24 cellular contexts compared by ENCODE assay signal in the genomic region with DNA sequence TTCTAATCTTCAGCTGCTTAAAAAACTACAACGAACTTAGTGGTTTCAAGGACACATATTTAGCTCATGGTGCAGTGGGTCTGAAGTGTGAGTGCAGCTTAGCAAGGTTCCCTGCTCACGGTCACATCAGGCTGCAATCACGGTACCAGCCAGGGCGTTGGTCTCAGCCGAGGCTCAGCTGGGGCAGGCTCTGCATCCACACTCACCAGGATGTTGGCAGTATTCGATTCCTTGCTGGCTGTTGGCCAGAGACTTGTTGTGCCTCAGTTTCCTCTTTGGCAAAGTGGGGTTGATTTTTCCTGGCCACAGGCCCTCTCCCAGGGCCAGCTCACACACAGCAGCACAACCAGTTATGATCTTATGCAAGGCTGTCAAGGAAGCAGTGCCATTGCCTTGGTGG.
"Had no signal": no experiment of that assay in that cellular context is flagged by ENCODE, and none has a peak within 500 bp of the region (broad histone marks: within the 10 kb centered on the region; RNA-seq: fewer than 3 reads in every experiment).

No MANE protein-coding gene starts in this region.

- H3K9me3 ChIP-seq: esophagus muscularis mucosa, heart left ventricle, mucosa of descending colon, stomach, suprapubic skin, tibial artery had no signal

- H3K4me3 Mint-ChIP-seq: activated CD4-positive, alpha-beta memory T cell treated with anti-CD3 and anti-CD28 coated beads for 36 hours; activated CD4-positive, alpha-beta T cell treated with anti-CD3 and anti-CD28 coated beads, Interleukin-2, amount 10 ng/mL, durations not matched to agents 24 days and 14 days; central memory CD8-positive, alpha-beta T cell; dendritic cell treated with granulocyte-macrophage colony-stimulating factor and Interleukin-4, amounts not matched to agents 40 ng/mL and 50 ng/mL, for 4 days; memory B cell; nephron progenitor cell; stimulated activated naive B cell treated with anti-CD40 and anti-IgM and Interleukin-4, amounts not matched to agents 10 μg/mL and 1 μg/mL and 100 μg/mL, for 72 hours had no signal

- H3K4me3 ChIP-seq: esophagus muscularis mucosa, heart left ventricle, mucosa of descending colon, stomach, suprapubic skin, tibial artery had no signal

- DNase-seq: activated CD4-positive, alpha-beta memory T cell treated with anti-CD3 and anti-CD28 coated beads for 36 hours; activated CD4-positive, alpha-beta T cell treated with anti-CD3 and anti-CD28 coated beads, Interleukin-2, amount 10 ng/mL, durations not matched to agents 24 days and 14 days; activated CD4-positive, CD25-positive, alpha-beta regulatory T cell treated with anti-CD3 and anti-CD28 coated beads, Interleukin-2, amount 50 U/mL, for 72 hours; activated CD8-positive, alpha-beta memory T cell treated with anti-CD3 and anti-CD28 coated beads, Interleukin-2, amount 50 U/mL, for 4 hours; activated gamma-delta T cell treated with Interleukin-2 at 50 U/mL for 16 hours; activated naive CD4-positive, alpha-beta T cell treated with anti-CD3 and anti-CD28 coated beads, Interleukin-2, amount 50 U/mL, for 16 hours; activated T-cell treated with anti-CD3 and anti-CD28 coated beads, Interleukin-2, amount 50 U/mL, for 1 hour; amniotic stem cell; foreskin keratinocyte; mucosa of descending colon; nephron progenitor cell; occipital lobe; stimulated activated CD4-positive, alpha-beta T cell treated with anti-CD3 and anti-CD28 coated beads, Interleukin-15, amount 100 ng/mL, for 24 hours; stimulated activated CD4-positive, alpha-beta T cell treated with anti-CD3 and anti-CD28 coated beads, Interleukin-2, amount 100 ng/mL, for 24 hours; stimulated activated naive B cell treated with anti-CD40 and anti-IgM and Interleukin-4, amounts not matched to agents 10 μg/mL and 1 μg/mL and 100 μg/mL, for 72 hours; stomach; T-helper 2 cell; tibial artery had no signal

- H3K27ac ChIP-seq: esophagus muscularis mucosa, foreskin keratinocyte, heart left ventricle, stomach, suprapubic skin, tibial artery had no signal

- H3K4me1 Mint-ChIP-seq: activated CD4-positive, alpha-beta T cell treated with anti-CD3 and anti-CD28 coated beads, Interleukin-2, amount 10 ng/mL, durations not matched to agents 24 days and 14 days; central memory CD8-positive, alpha-beta T cell; memory B cell; stimulated activated naive B cell treated with anti-CD40 and anti-IgM and Interleukin-4, amounts not matched to agents 10 μg/mL and 1 μg/mL and 100 μg/mL, for 72 hours had no signal

- H3K36me3 ChIP-seq: esophagus muscularis mucosa, heart left ventricle, stomach, suprapubic skin, tibial artery had no signal

- H3K27ac Mint-ChIP-seq: activated CD4-positive, alpha-beta memory T cell treated with anti-CD3 and anti-CD28 coated beads for 36 hours; activated CD4-positive, alpha-beta T cell treated with anti-CD3 and anti-CD28 coated beads, Interleukin-2, amount 10 ng/mL, durations not matched to agents 24 days and 14 days; dendritic cell treated with granulocyte-macrophage colony-stimulating factor and Interleukin-4, amounts not matched to agents 40 ng/mL and 50 ng/mL, for 4 days; memory B cell; nephron progenitor cell; stimulated activated naive B cell treated with anti-CD40 and anti-IgM and Interleukin-4, amounts not matched to agents 10 μg/mL and 1 μg/mL and 100 μg/mL, for 72 hours had no signal

- H3K27me3 ChIP-seq: heart left ventricle, stomach, suprapubic skin had no signal

- H3K9me3 Mint-ChIP-seq: activated CD4-positive, alpha-beta T cell treated with anti-CD3 and anti-CD28 coated beads, Interleukin-2, amount 10 ng/mL, durations not matched to agents 24 days and 14 days had no signal

- H3K4me1 ChIP-seq: foreskin keratinocyte had no signal

- H3K27me3 Mint-ChIP-seq: activated CD4-positive, alpha-beta memory T cell treated with anti-CD3 and anti-CD28 coated beads for 36 hours; activated CD4-positive, alpha-beta T cell treated with anti-CD3 and anti-CD28 coated beads, Interleukin-2, amount 10 ng/mL, durations not matched to agents 24 days and 14 days; dendritic cell treated with granulocyte-macrophage colony-stimulating factor and Interleukin-4, amounts not matched to agents 40 ng/mL and 50 ng/mL, for 4 days had no signal
